17 cellular contexts compared by ENCODE assay signal in the genomic region with DNA sequence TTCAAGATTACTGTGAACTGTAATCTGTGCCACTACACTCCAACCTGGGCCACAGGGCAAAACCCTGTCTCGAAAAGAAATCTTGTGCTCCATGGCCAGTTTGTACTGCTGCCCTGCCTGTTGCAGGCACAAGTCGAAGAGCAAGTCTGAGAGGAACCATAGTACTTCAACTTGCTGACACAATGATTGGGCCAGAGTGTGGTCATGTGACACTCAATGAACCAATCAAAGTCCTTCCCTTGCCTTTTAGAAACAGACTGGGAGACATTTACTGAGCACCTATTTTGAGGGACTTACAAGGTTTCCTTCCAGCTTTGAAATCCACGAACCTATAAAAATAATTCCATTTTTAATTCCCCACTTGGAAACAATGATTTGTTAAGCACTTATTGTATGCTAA. TPM values are rescaled to one million over a fixed set of nuclear protein-coding genes. Genes with fewer than 3 reads are reported as not detected.
DNase-seq lines count a peak whose midpoint lies in the region; ATAC-seq and TF ChIP-seq lines count a peak whose summit lies in the region.
"Had no signal": no experiment of that assay in that cellular context is flagged by ENCODE, and none has a peak within 500 bp of the region (broad histone marks: within the 10 kb centered on the region; RNA-seq: fewer than 3 reads in every experiment).

No MANE protein-coding gene starts in this region.

- in situ Hi-C loops in SK-MEL-5 (cut with HindIII; ENCODE audit: low pct_unique_long_range_greater_than_20kb, low sequenced_read_pairs): no loop called here

- no peak for ATAC-seq in GM19467 (IDR thresholded peaks at IDR 0.05; ENCODE audit: unreplicated experiment)
- ATAC-seq: Panc1 had no signal

- H3K4me3 ChIP-seq in fibroblast of the aortic adventitia (ENCODE audit: low read depth, low read length): no peak overlapping the region

- TF ChIP-seq RAD21 in Ishikawa (IDR thresholded peaks at IDR 0.05; ENCODE audit: low read depth): no peak

- intact Hi-C loops in head of caudate nucleus (cut with DNase I): loop anchor here (5.0 kb wide), 1 partner anchor 291 kb away; no protein-coding TSS in a partner anchor

- DNase-seq in EH (ENCODE audit: low read depth): peak; percentile 5
- DNase-seq in SK-MEL-5 (ENCODE audit: low read depth, low spot score): peak; percentile 19
- peak; percentile 4 for DNase-seq in fibroblast of the aortic adventitia (ENCODE audit: low read depth)
- no peak for DNase-seq in glomerular visceral epithelial cell (ENCODE audit: extremely low spot score)
- DNase-seq in head of caudate nucleus: no peak
- DNase-seq: BE2C; CD8-positive, alpha-beta memory T cell; NCI-H1048; NCI-H1694; NCI-H2107; NCI-H446; NCI-H774; SHP77 had no signal

- no peak for TF ChIP-seq CTCF in fibroblast of the aortic adventitia (IDR thresholded peaks at IDR 0.05; ENCODE audit: insufficient read depth, low read length)

- TF ChIP-seq EP300 in Ishikawa (IDR thresholded peaks at IDR 0.05; ENCODE audit: borderline replicate concordance): no peak

TF ChIP-seq in Ishikawa, 13 proteins besides CTCF, POLR2A, EP300 and RAD21:
- TF ChIP-seq, protein P1, sequence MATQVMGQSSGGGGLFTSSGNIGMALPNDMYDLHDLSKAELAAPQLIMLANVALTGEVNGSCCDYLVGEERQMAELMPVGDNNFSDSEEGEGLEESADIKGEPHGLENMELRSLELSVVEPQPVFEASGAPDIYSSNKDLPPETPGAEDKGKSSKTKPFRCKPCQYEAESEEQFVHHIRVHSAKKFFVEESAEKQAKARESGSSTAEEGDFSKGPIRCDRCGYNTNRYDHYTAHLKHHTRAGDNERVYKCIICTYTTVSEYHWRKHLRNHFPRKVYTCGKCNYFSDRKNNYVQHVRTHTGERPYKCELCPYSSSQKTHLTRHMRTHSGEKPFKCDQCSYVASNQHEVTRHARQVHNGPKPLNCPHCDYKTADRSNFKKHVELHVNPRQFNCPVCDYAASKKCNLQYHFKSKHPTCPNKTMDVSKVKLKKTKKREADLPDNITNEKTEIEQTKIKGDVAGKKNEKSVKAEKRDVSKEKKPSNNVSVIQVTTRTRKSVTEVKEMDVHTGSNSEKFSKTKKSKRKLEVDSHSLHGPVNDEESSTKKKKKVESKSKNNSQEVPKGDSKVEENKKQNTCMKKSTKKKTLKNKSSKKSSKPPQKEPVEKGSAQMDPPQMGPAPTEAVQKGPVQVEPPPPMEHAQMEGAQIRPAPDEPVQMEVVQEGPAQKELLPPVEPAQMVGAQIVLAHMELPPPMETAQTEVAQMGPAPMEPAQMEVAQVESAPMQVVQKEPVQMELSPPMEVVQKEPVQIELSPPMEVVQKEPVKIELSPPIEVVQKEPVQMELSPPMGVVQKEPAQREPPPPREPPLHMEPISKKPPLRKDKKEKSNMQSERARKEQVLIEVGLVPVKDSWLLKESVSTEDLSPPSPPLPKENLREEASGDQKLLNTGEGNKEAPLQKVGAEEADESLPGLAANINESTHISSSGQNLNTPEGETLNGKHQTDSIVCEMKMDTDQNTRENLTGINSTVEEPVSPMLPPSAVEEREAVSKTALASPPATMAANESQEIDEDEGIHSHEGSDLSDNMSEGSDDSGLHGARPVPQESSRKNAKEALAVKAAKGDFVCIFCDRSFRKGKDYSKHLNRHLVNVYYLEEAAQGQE (IDR thresholded peaks at IDR 0.05; ENCODE audit: low read depth): no peak
- TF ChIP-seq, protein P2, sequence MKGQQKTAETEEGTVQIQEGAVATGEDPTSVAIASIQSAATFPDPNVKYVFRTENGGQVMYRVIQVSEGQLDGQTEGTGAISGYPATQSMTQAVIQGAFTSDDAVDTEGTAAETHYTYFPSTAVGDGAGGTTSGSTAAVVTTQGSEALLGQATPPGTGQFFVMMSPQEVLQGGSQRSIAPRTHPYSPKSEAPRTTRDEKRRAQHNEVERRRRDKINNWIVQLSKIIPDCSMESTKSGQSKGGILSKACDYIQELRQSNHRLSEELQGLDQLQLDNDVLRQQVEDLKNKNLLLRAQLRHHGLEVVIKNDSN (IDR thresholded peaks at IDR 0.05): peak; percentile 80
- TF ChIP-seq YY1 (IDR thresholded peaks at IDR 0.05; ENCODE audit: low read depth): no peak

RNA-seq across cellular contexts. Expression of a gene that starts 39.8 kb away (rescaled TPM):
- not detected in 2 replicates for total RNA-seq in SK-MEL-5 (2014; rRNA removed; shearing (Covaris generic))
- 0.10 TPM in 1 of 2 replicates, not detected in the other for polyA plus RNA-seq in SK-MEL-5 (2015; cell fraction: cytosol; rRNA removed)
- not detected in 2 replicates for polyA plus RNA-seq in SK-MEL-5 (2015; cell fraction: nucleus; rRNA removed)
- under 0.01 TPM in 1 of 2 replicates, not detected in the other for total RNA-seq in fibroblast of the aortic adventitia (ENCODE audit: low replicate concordance)
- total RNA-seq: CD8-positive, alpha-beta memory T cell had no signal
- polyA plus RNA-seq: AG04450; CD8-positive, alpha-beta memory T cell had no signal

Comparison
In these comparisons a context has a peak if more than half of its experiments do, and no peak if none do; other contexts are left out.
1. DNase-seq: peak in EH (single experiment), SK-MEL-5 (single experiment) and fibroblast of the aortic adventitia (single experiment); none in glomerular visceral epithelial cell (single experiment) and head of caudate nucleus (0 of 42).